Comparison of ENCODE assay signal across 12 cellular contexts in genomic region chr19:891421-892200, GRCh38. TPM values are rescaled to one million over a fixed set of nuclear protein-coding genes. Genes with fewer than 3 reads are reported as not detected.
DNase-seq lines count a peak whose midpoint lies in the region; ATAC-seq, FAIRE-seq and TF ChIP-seq lines count a peak whose summit lies in the region.
"Not testable (repeated sequence)": the region's sequence is repeated elsewhere in the genome, so short reads cannot be mapped to it uniquely, and the experiment has no call there.
"Had no signal": no experiment of that assay in that cellular context is flagged by ENCODE, and none has a peak within 500 bp of the region (broad histone marks: within the 10 kb centered on the region; RNA-seq: fewer than 3 reads in every experiment).

No MANE protein-coding gene starts in this region.

- peak overlapping the region; percentile 61 for H3K9ac ChIP-seq in muscle layer of colon (ENCODE audit: low read length)
- peak overlapping the region; percentile 80 to 82 (median 80) for H3K9ac ChIP-seq in skeletal muscle tissue (ENCODE audit: low read depth in 1 of 3, low read length in 3 of 3)

- TF ChIP-seq CTCF in A549 (IDR thresholded peaks at IDR 0.05); GM12875 (IDR thresholded peaks at IDR 0.05; ENCODE audit: borderline replicate concordance, insufficient read depth, low read depth, low read length); cardiac muscle cell (IDR thresholded peaks at IDR 0.05; ENCODE audit: low read depth, low read length): not testable (repeated sequence)

- not testable (repeated sequence) for DNase-seq in A549 (ENCODE audit: low read depth in 1 of 2, low spot score in 1 of 2); activated CD8-positive, alpha-beta T cell treated with anti-CD3 and anti-CD28 coated beads, Interleukin-2, amount 10 ng/mL, durations not matched to agents 7 days and 5 days; central memory CD8-positive, alpha-beta T cell (ENCODE audit: low spot score in 2 of 2); cardiac muscle cell (ENCODE audit: low read depth in 1 of 2, low spot score in 1 of 2)
- peak; percentile 34 for DNase-seq in NCI-H748 (lab: John Stamatoyannopoulos, UW; ENCODE audit: unreplicated experiment)

- POLR2A ChIA-PET in A549 (lab: Yijun Ruan, JAX): not testable (repeated sequence)
- POLR2A ChIA-PET in activated CD8-positive, alpha-beta T cell treated with anti-CD3 and anti-CD28 coated beads, Interleukin-2, amount 10 ng/mL, durations not matched to agents 7 days and 5 days (lab: Charles Lee): interaction anchor here (0.6 to 2.3 kb wide), 3 partner anchors 12 to 82 kb away, joined by 3 to 36 read pairs (median 3); no protein-coding TSS in a partner anchor

- H3K27ac Mint-ChIP-seq in activated CD8-positive, alpha-beta T cell treated with anti-CD3 and anti-CD28 coated beads, Interleukin-2, amount 10 ng/mL, durations not matched to agents 7 days and 5 days: peak overlapping the region; percentile 84
- H3K27ac Mint-ChIP-seq in central memory CD8-positive, alpha-beta T cell (ENCODE audit: low read depth): peak overlapping the region; percentile 100

- 87% methylated on average over 15 of the region's 50 CpGs for WGBS in A549 (ENCODE audit: missing lambda C conversion rate)

- H3K4me3 Mint-ChIP-seq in activated CD8-positive, alpha-beta T cell treated with anti-CD3 and anti-CD28 coated beads, Interleukin-2, amount 10 ng/mL, durations not matched to agents 7 days and 5 days: peak overlapping the region; percentile 76
- peak overlapping the region; percentile 95 for H3K4me3 Mint-ChIP-seq in central memory CD8-positive, alpha-beta T cell

- CTCF ChIA-PET in A549 (lab: Yijun Ruan, JAX): not testable (repeated sequence)
- CTCF ChIA-PET in activated CD8-positive, alpha-beta T cell treated with anti-CD3 and anti-CD28 coated beads, Interleukin-2, amount 10 ng/mL, durations not matched to agents 7 days and 5 days (lab: Charles Lee): interaction anchor here (2.0 kb wide), 1 partner anchor 28 kb away, joined by 14 read pairs; no protein-coding TSS in a partner anchor

- peaks cover 32% of the 10 kb centered on the region for H3K4me1 Mint-ChIP-seq in activated CD8-positive, alpha-beta T cell treated with anti-CD3 and anti-CD28 coated beads, Interleukin-2, amount 10 ng/mL, durations not matched to agents 7 days and 5 days (ENCODE audit: low read depth)
- H3K4me1 Mint-ChIP-seq in central memory CD8-positive, alpha-beta T cell: peaks cover 24% of the 10 kb centered on the region

- H3K27me3 ChIP-seq in cardiac muscle cell; muscle layer of colon (ENCODE audit: control insufficient read depth in 1 of 2, insufficient read depth in 2 of 2, low read length in 2 of 2); skeletal muscle tissue (ENCODE audit: control insufficient read depth in 3 of 3, insufficient read depth in 3 of 3, low read length in 3 of 3): not testable (repeated sequence)

- H3K9me3 ChIP-seq in A549; cardiac muscle cell (ENCODE audit: low read depth); muscle layer of colon (ENCODE audit: low read length); skeletal muscle tissue (ENCODE audit: control insufficient read depth in 3 of 3, low read length in 3 of 3): not testable (repeated sequence)

- not testable (repeated sequence) for H3K9me3 Mint-ChIP-seq in activated CD8-positive, alpha-beta T cell treated with anti-CD3 and anti-CD28 coated beads, Interleukin-2, amount 10 ng/mL, durations not matched to agents 7 days and 5 days (ENCODE audit: insufficient read depth); central memory CD8-positive, alpha-beta T cell

- not testable (repeated sequence) for H3K4me1 ChIP-seq in A549; cardiac muscle cell (ENCODE audit: low read depth); muscle layer of colon (ENCODE audit: insufficient read depth, low read length)
- H3K4me1 ChIP-seq in skeletal muscle tissue (ENCODE audit: control insufficient read depth in 3 of 3, insufficient read depth in 3 of 3, low read length in 3 of 3): peaks cover 5 to 16% (median 6%) of the 10 kb centered on the region in 3 donors

- peaks cover 24% of the 10 kb centered on the region for H3K36me3 Mint-ChIP-seq in activated CD8-positive, alpha-beta T cell treated with anti-CD3 and anti-CD28 coated beads, Interleukin-2, amount 10 ng/mL, durations not matched to agents 7 days and 5 days (ENCODE audit: low read depth)
- peaks cover 35% of the 10 kb centered on the region for H3K36me3 Mint-ChIP-seq in central memory CD8-positive, alpha-beta T cell (ENCODE audit: insufficient read depth)

- FAIRE-seq in A549 (lab: Jason Lieb, UNC): not testable (repeated sequence)

- TF ChIP-seq POLR2A in A549 (IDR thresholded peaks at IDR 0.05; ENCODE audit: low read length): not testable (repeated sequence)

- H3K4me2 ChIP-seq in A549: peak overlapping the region; percentile 95

- ATAC-seq in A549; activated CD8-positive, alpha-beta T cell treated with anti-CD3 and anti-CD28 coated beads, Interleukin-2, amount 10 ng/mL, durations not matched to agents 7 days and 5 days; central memory CD8-positive, alpha-beta T cell (replicated peaks; ENCODE audit: extremely low read depth, poor library complexity, severe bottlenecking): not testable (repeated sequence)

- H3K27me3 Mint-ChIP-seq in activated CD8-positive, alpha-beta T cell treated with anti-CD3 and anti-CD28 coated beads, Interleukin-2, amount 10 ng/mL, durations not matched to agents 7 days and 5 days (ENCODE audit: low read depth); central memory CD8-positive, alpha-beta T cell: not testable (repeated sequence)

- H3K27ac ChIP-seq in A549 (peak overlapping the region in 1 of 2 experiments; percentile 100; a peak in 3 of 6 replicates), cardiac muscle cell (peak overlapping the region; percentile 23), muscle layer of colon (ENCODE audit: low read depth, low read length) (peak overlapping the region; percentile 61), skeletal muscle tissue (ENCODE audit: low read depth, low read length) (peak overlapping the region; percentile 93)

- not testable (repeated sequence) for TF ChIP-seq RAD21 in A549 (conservative IDR thresholded peaks at IDR 0.05 in 1 of 2, IDR thresholded peaks at IDR 0.05 in 1 of 2)

- H3K36me3 ChIP-seq in cardiac muscle cell: not testable (repeated sequence)
- H3K36me3 ChIP-seq in muscle layer of colon (ENCODE audit: insufficient read depth, low read length) (peaks cover 19% of the 10 kb centered on the region), skeletal muscle tissue (ENCODE audit: control insufficient read depth in 3 of 3, insufficient read depth in 3 of 3, low read length in 3 of 3) (peaks cover 20 to 28% (median 24%) of the 10 kb centered on the region in 3 donors)

- TF ChIP-seq EP300 in A549 (IDR thresholded peaks at IDR 0.05): not testable (repeated sequence)

- H3K4me3 ChIP-seq in A549 (peak overlapping the region; percentile 89; the same call in 2 of the 3 replicates), GM12875 (ENCODE audit: low read depth, low read length) (peak overlapping the region; percentile 94), cardiac muscle cell (peak overlapping the region; percentile 79), muscle layer of colon (ENCODE audit: low read depth in 1 of 2, low read length in 2 of 2) (peak overlapping the region; percentile 79 to 91), skeletal muscle tissue (ENCODE audit: low read length in 3 of 3) (peak overlapping the region; percentile 76 to 90 (median 89))

RNA-seq across cellular contexts. Expression of gene MED16, which starts 1.4 kb away (rescaled TPM):
- polyA plus RNA-seq in A549 (2011; rRNA removed) (8.0 TPM in 2 replicates), A549 (2017; fragmentation: RNase III; extraction: RNeasy Plus Mini Kit Qiagen cat#74134 plus additional on column Dnase treatment) (11.9 to 13.9 TPM (median 12.7 TPM) in 3 replicates), cardiac muscle cell (104 and 145 TPM in 2 replicates)
- polyA plus RNA-seq in A549 (2012; cell fraction: cytosol; rRNA removed): 17.6 and 22.7 TPM in 2 replicates
- 32.2 and 54.4 TPM in 2 replicates for polyA plus RNA-seq in A549 (2012; cell fraction: nucleus; rRNA removed)
- 8.8 and 17.6 TPM in 2 replicates for polyA minus RNA-seq in A549 (2011; rRNA and poly(A)+ RNA removed)
- total RNA-seq in activated CD8-positive, alpha-beta T cell treated with anti-CD3 and anti-CD28 coated beads, Interleukin-2, amount 10 ng/mL, durations not matched to agents 7 days and 5 days: 10 to 100 TPM; 55.9 to 60.4 TPM
- total RNA-seq in cardiac muscle cell (61.9 and 67.2 TPM in 2 replicates), skeletal muscle tissue (18.3 TPM)

RNA-seq across cellular contexts. Expression of gene RNU6-9, which starts 1.7 kb away (rescaled TPM):
- not detected in 2 replicates for polyA plus RNA-seq in A549 (2011; rRNA removed)
- not detected in 2 replicates for polyA plus RNA-seq in A549 (2012; cell fraction: cytosol; rRNA removed)
- not detected in 2 replicates for polyA plus RNA-seq in A549 (2012; cell fraction: nucleus; rRNA removed)
- polyA plus RNA-seq in A549 (2017; fragmentation: RNase III; extraction: RNeasy Plus Mini Kit Qiagen cat#74134 plus additional on column Dnase treatment): not detected in 3 replicates
- under 0.01 TPM in 1 of 2 replicates, not detected in the other for polyA minus RNA-seq in A549 (2011; rRNA and poly(A)+ RNA removed)
- total RNA-seq in activated CD8-positive, alpha-beta T cell treated with anti-CD3 and anti-CD28 coated beads, Interleukin-2, amount 10 ng/mL, durations not matched to agents 7 days and 5 days: not detected
- total RNA-seq in cardiac muscle cell: not detected in 2 replicates
- polyA plus RNA-seq in cardiac muscle cell: not detected in 2 replicates
- not detected for total RNA-seq in skeletal muscle tissue
- total RNA-seq: A172, lung, SK-MEL-5, subcutaneous adipose tissue had no signal
- polyA plus RNA-seq: lung had no signal

RNA-seq across cellular contexts. Expression of gene R3HDM4, which starts 21.4 kb away (rescaled TPM):
- polyA plus RNA-seq in A549 (2011; rRNA removed): 16.9 and 22.7 TPM in 2 replicates
- polyA plus RNA-seq in A549 (2012; cell fraction: cytosol; rRNA removed): 23.1 and 33.7 TPM in 2 replicates
- polyA plus RNA-seq in A549 (2012; cell fraction: nucleus; rRNA removed): 51.5 and 54.5 TPM in 2 replicates
- 18.8 to 24.8 TPM (median 20.7 TPM) in 3 replicates for polyA plus RNA-seq in A549 (2017; fragmentation: RNase III; extraction: RNeasy Plus Mini Kit Qiagen cat#74134 plus additional on column Dnase treatment)
- polyA minus RNA-seq in A549 (2011; rRNA and poly(A)+ RNA removed): 15.0 and 15.1 TPM in 2 replicates
- 10 to 100 TPM; 75.9 to 76.7 TPM for total RNA-seq in activated CD8-positive, alpha-beta T cell treated with anti-CD3 and anti-CD28 coated beads, Interleukin-2, amount 10 ng/mL, durations not matched to agents 7 days and 5 days
- total RNA-seq in cardiac muscle cell: 60.3 and 66.2 TPM in 2 replicates
- polyA plus RNA-seq in cardiac muscle cell: 82.1 and 86.7 TPM in 2 replicates
- 30.8 TPM for total RNA-seq in skeletal muscle tissue

RNA-seq across cellular contexts. Expression of gene KISS1R, which starts 25.5 kb away (rescaled TPM):
- polyA plus RNA-seq in A549 (2011; rRNA removed) (0.05 and 0.14 TPM in 2 replicates), A549 (2017; fragmentation: RNase III; extraction: RNeasy Plus Mini Kit Qiagen cat#74134 plus additional on column Dnase treatment) (0.18 to 0.79 TPM (median 0.38 TPM) in 3 replicates), cardiac muscle cell (1.9 and 3.2 TPM in 2 replicates)
- polyA plus RNA-seq in A549 (2012; cell fraction: cytosol; rRNA removed): 0.46 and 0.93 TPM in 2 replicates
- 1.2 and 2.9 TPM in 2 replicates for polyA plus RNA-seq in A549 (2012; cell fraction: nucleus; rRNA removed)
- not detected in 2 replicates for polyA minus RNA-seq in A549 (2011; rRNA and poly(A)+ RNA removed)
- total RNA-seq in activated CD8-positive, alpha-beta T cell treated with anti-CD3 and anti-CD28 coated beads, Interleukin-2, amount 10 ng/mL, durations not matched to agents 7 days and 5 days: 1 to 10 TPM in 1 of 2 experiments, under 1 TPM in 1; 0.55 to 1.1 TPM
- total RNA-seq in cardiac muscle cell (0.46 and 1.2 TPM in 2 replicates), skeletal muscle tissue (not detected)
- total RNA-seq: A172, SK-MEL-5, subcutaneous adipose tissue had no signal

RNA-seq across cellular contexts. Expression of gene CFD, which starts 32.1 kb away (rescaled TPM):
- 7.6 TPM in 2 replicates for polyA plus RNA-seq in A549 (2011; rRNA removed)
- 20.5 and 36.1 TPM in 2 replicates for polyA plus RNA-seq in A549 (2012; cell fraction: cytosol; rRNA removed)
- polyA plus RNA-seq in A549 (2012; cell fraction: nucleus; rRNA removed): 19.4 and 48.1 TPM in 2 replicates
- 13.8 to 14.8 TPM (median 14.3 TPM) in 3 replicates for polyA plus RNA-seq in A549 (2017; fragmentation: RNase III; extraction: RNeasy Plus Mini Kit Qiagen cat#74134 plus additional on column Dnase treatment)
- polyA minus RNA-seq in A549 (2011; rRNA and poly(A)+ RNA removed): 3.1 and 3.9 TPM in 2 replicates
- 1 to 10 TPM; 2.1 to 2.2 TPM for total RNA-seq in activated CD8-positive, alpha-beta T cell treated with anti-CD3 and anti-CD28 coated beads, Interleukin-2, amount 10 ng/mL, durations not matched to agents 7 days and 5 days
- 1.6 and 2.9 TPM in 2 replicates for total RNA-seq in cardiac muscle cell
- polyA plus RNA-seq in cardiac muscle cell: 3.1 and 6.5 TPM in 2 replicates
- 33.4 TPM for total RNA-seq in skeletal muscle tissue
